Comparison of ENCODE assay signal across 8 cellular contexts in genomic region chr9:131739988-131740648, GRCh38. TPM values are rescaled to one million over a fixed set of nuclear protein-coding genes. Genes with fewer than 3 reads are reported as not detected.
DNase-seq lines count a peak whose midpoint lies in the region; ATAC-seq and TF ChIP-seq lines count a peak whose summit lies in the region.

TSS of gene RAPGEF1 (minus strand) at chr9:131740076. CDS start at chr9:131739830, 246 bp downstream.

- peak within 1 kb of the TSS; percentile 66 to 74 for H3K4me3 ChIP-seq in Panc1 (ENCODE audit: low read depth in 2 of 2, low read length in 2 of 2)
- H3K4me3 ChIP-seq in gastroesophageal sphincter: peak within 1 kb of the TSS; percentile 34 to 72
- peak within 1 kb of the TSS; percentile 74 for H3K4me3 ChIP-seq in thoracic aorta

- H3K9me3 ChIP-seq in Panc1 (ENCODE audit: control insufficient read depth, insufficient read depth, low read depth, low read length) (no peaks in the 10 kb centered on the region), gastroesophageal sphincter (no peaks in the 10 kb centered on the region), thoracic aorta (no peaks in the 10 kb centered on the region)

- no peak for TF ChIP-seq POLR2A in gastroesophageal sphincter (IDR thresholded peaks at IDR 0.05)

- BruUV-seq in Panc1 (replicated peaks; lab: Mats Ljungman, UMichigan): no TSS peak

- POLR2A ChIA-PET in Panc1 (lab: Charles Lee): no interaction called here

- H3K27me3 ChIP-seq in Panc1 (ENCODE audit: control insufficient read depth, insufficient read depth, low read length) (no peaks in the 10 kb centered on the region), gastroesophageal sphincter (no peaks in the 10 kb centered on the region), thoracic aorta (replicated peaks; ENCODE audit: insufficient read depth) (no peaks in the 10 kb centered on the region)

- H3K4me1 ChIP-seq in Panc1 (ENCODE audit: control insufficient read depth, insufficient read depth, low read length) (peaks cover 31% of the 10 kb centered on the region), gastroesophageal sphincter (peaks cover 0 to 39% (median 23%) of the 10 kb centered on the region in 3 donors), thoracic aorta (ENCODE audit: control insufficient read depth in 1 of 2, low read depth in 2 of 2) (peaks cover 6 to 35% of the 10 kb centered on the region in 2 donors)

- TF ChIP-seq CTCF in Panc1 (IDR thresholded peaks at IDR 0.05) (peak; percentile 95), gastroesophageal sphincter (IDR thresholded peaks at IDR 0.05) (peak in 3 of 4 experiments; percentile 85 to 100 (median 99)), thoracic aorta (IDR thresholded peaks at IDR 0.05) (peak; percentile 80)

- TF ChIP-seq EP300 in gastroesophageal sphincter (IDR thresholded peaks at IDR 0.05): no peak

- H3K36me3 ChIP-seq in Panc1 (ENCODE audit: control insufficient read depth, insufficient read depth, low read length) (no peaks in the 10 kb centered on the region), gastroesophageal sphincter (no peaks in the 10 kb centered on the region), thoracic aorta (no peaks in the 10 kb centered on the region)

- intact Hi-C loops in Panc1 (cut with micrococcal nuclease; ENCODE audit: unreplicated experiment): loop anchor here (5.0 to 10.0 kb wide), 2 partner anchors 65 to 148 kb away; no protein-coding TSS in a partner anchor

- ATAC-seq in HG03039 (IDR thresholded peaks at IDR 0.05; ENCODE audit: unreplicated experiment): peak; percentile 59
- ATAC-seq in Panc1: peak; percentile 83
- peak; percentile 81 for ATAC-seq in gastroesophageal sphincter
- ATAC-seq in thoracic aorta (ENCODE audit: insufficient number of reproducible peaks, low FRiP score, low read depth): peak; percentile 29

- CTCF ChIA-PET in Panc1 (lab: Charles Lee): interaction anchor here (0.6 kb wide), 1 partner anchor 560 kb away, joined by 12 read pairs; no protein-coding TSS in a partner anchor

- WGBS in gastroesophageal sphincter (ENCODE audit: low coverage in 1 of 2), 2 donors: 48% methylated on average over 4 of the region's 64 CpGs; no CpG with 5 or more reads in 1 of the 2 donors

- in situ Hi-C loops in Panc1 (cut with HindIII; ENCODE audit: low pct_unique_long_range_greater_than_20kb, low sequenced_read_pairs): no loop called here

- peak within 1 kb of the TSS; percentile 85 for H3K27ac ChIP-seq in Panc1 (ENCODE audit: low read length)
- peak within 1 kb of the TSS; percentile 40 to 98 (median 92) for H3K27ac ChIP-seq in gastroesophageal sphincter
- H3K27ac ChIP-seq in thoracic aorta: peak within 1 kb of the TSS; percentile 59 to 66

- DNase-seq in NCI-H510A treated with DMSO at 0.1 percent for 48 hours (lab: John Stamatoyannopoulos, UW) (peak; percentile 33), NCI-H510A (lab: John Stamatoyannopoulos, UW) (no peak), Panc1 (ENCODE audit: low read depth, low spot score) (no peak), activated gamma-delta T cell (lab: John Stamatoyannopoulos, UW) (peak; percentile 66), nucleus accumbens (lab: John Stamatoyannopoulos, UW) (peak in 37 of 56 donors; percentile 16 to 78 (median 50)), thoracic aorta (ENCODE audit: low spot score) (no peak)

RNA-seq across cellular contexts. Expression of gene RAPGEF1, which starts in this region (rescaled TPM):
- 86.8 TPM for total RNA-seq in Panc1 (2021; ENCODE audit: unreplicated experiment)
- polyA plus RNA-seq in Panc1 (2012; ENCODE audit: insufficient read length): 57.8 TPM
- total RNA-seq in gastroesophageal sphincter: 100 to 1,000 TPM in 1 of 4 donors, 10 to 100 TPM in 3; 47.5 to 162 (median 77.6) TPM
- total RNA-seq in thoracic aorta: 10 to 100 TPM; 59.7 to 73.0 TPM

Comparison
In these comparisons a context has a peak if more than half of its experiments do, and no peak if none do; other contexts are left out.
1. DNase-seq: peak in NCI-H510A treated with DMSO at 0.1 percent for 48 hours (single experiment), activated gamma-delta T cell (single experiment) and nucleus accumbens (37 of 56); none in NCI-H510A (single experiment), Panc1 (single experiment) and thoracic aorta (single experiment).
2. ATAC-seq: peak in every context shown above with its lines; median percentile 83 in Panc1; 81 in gastroesophageal sphincter; 59 in HG03039; 29 in thoracic aorta.
3. Peak in every context shown above with its lines, with median percentiles within 50 percentile points of each other: H3K27ac ChIP-seq, H3K4me3 ChIP-seq and CTCF ChIP-seq.